Comparison of ENCODE assay signal across 30 cellular contexts in genomic region chr11:119734788-119735187, GRCh38. TPM values are rescaled to one million over a fixed set of nuclear protein-coding genes. Genes with fewer than 3 reads are reported as not detected.
DNase-seq lines count a peak whose midpoint lies in the region; ATAC-seq, FAIRE-seq and TF ChIP-seq lines count a peak whose summit lies in the region.
"Had no signal": no experiment of that assay in that cellular context is flagged by ENCODE, and none has a peak within 500 bp of the region (broad histone marks: within the 10 kb centered on the region; RNA-seq: fewer than 3 reads in every experiment).

No MANE protein-coding gene starts in this region.

- peak; percentile 59 for DNase-seq in DMS53 (lab: John Stamatoyannopoulos, UW)
- peak; percentile 63 for DNase-seq in LHCN-M2 (ENCODE audit: low read depth)
- DNase-seq in NCI-H774 (lab: John Stamatoyannopoulos, UW), result peak; percentile 64
- DNase-seq in endothelial cell of umbilical vein (ENCODE audit: low read depth, low spot score), result peak; percentile 30
- no peak for DNase-seq in EL
- DNase-seq in nucleus accumbens (lab: John Stamatoyannopoulos, UW), result no peak
- DNase-seq: activated CD4-positive, alpha-beta T cell treated with anti-CD3 and anti-CD28 coated beads for 48 hours; activated naive CD4-positive, alpha-beta T cell treated with anti-CD3 and anti-CD28 coated beads, Interleukin-2, amount 10 ng/mL, durations not matched to agents 7 days and 5 days; adrenal gland; BE2C; foreskin fibroblast; naive B cell; NCI-H2171; NCI-H526 treated with DMSO at 0.1 percent for 48 hours; stimulated activated CD4-positive, alpha-beta T cell treated with anti-CD3 and anti-CD28 coated beads, Interleukin-15, amount 100 ng/mL, for 24 hours; stimulated activated CD4-positive, alpha-beta T cell treated with anti-CD3 and anti-CD28 coated beads, Interleukin-4, amount 100 ng/mL, for 4 hours; T1000; tibial artery; WERI-Rb-1 had no signal

- no peaks in the 10 kb centered on the region for H3K79me2 ChIP-seq in endothelial cell of umbilical vein (ENCODE audit: control insufficient read depth, insufficient read depth, low read length)

- H3K36me3 ChIP-seq in endothelial cell of umbilical vein (ENCODE audit: control insufficient read depth in 2 of 2, extremely low read depth in 1 of 2, insufficient read depth in 2 of 2, low read length in 2 of 2), result no peaks in the 10 kb centered on the region
- H3K36me3 ChIP-seq: adrenal gland, BE2C, esophagus muscularis mucosa, heart left ventricle, neutrophil, prostate gland, tibial artery, vagina, WERI-Rb-1 had no signal

- BruUV-seq in endothelial cell of umbilical vein (replicated peaks; lab: Mats Ljungman, UMichigan), result no TSS peak

- no peak for TF ChIP-seq POLR2A in endothelial cell of umbilical vein (IDR thresholded peaks at IDR 0.05; ENCODE audit: low read depth, low read length)

- no peak overlapping the region for H3K4me3 ChIP-seq in endothelial cell of umbilical vein (replicated peaks in 1 of 3; ENCODE audit: insufficient read depth in 1 of 3, low read depth in 1 of 3, low read length in 3 of 3)
- H3K4me3 ChIP-seq: adrenal gland, esophagus muscularis mucosa, GM12878, heart left ventricle, K562, prostate gland, tibial artery, vagina had no signal

- H3K4me2 ChIP-seq in endothelial cell of umbilical vein (ENCODE audit: insufficient read depth, low read length), result no peak overlapping the region

- no peak for TF ChIP-seq CTCF in endothelial cell of umbilical vein (IDR thresholded peaks at IDR 0.05; ENCODE audit: extremely low read depth in 1 of 2, insufficient read depth in 1 of 2, low read depth in 1 of 2, low read length in 2 of 2)

- H3K9ac ChIP-seq in endothelial cell of umbilical vein (replicated peaks; ENCODE audit: extremely low read depth, insufficient read depth, low read length), result no peak overlapping the region

- dilution Hi-C loops in endothelial cell of umbilical vein (cut with MboI; ENCODE audit: extremely low pct_ligation_motif_present, low sequenced_read_pairs), result no loop called here

- FAIRE-seq in endothelial cell of umbilical vein (lab: Jason Lieb, UNC), result peak; percentile 24
- FAIRE-seq: GM12878, HTR-8/SVneo, K562, keratinocyte had no signal

- H2AFZ ChIP-seq in endothelial cell of umbilical vein (ENCODE audit: low read depth, low read length), result no peak overlapping the region

- H3K4me1 ChIP-seq in endothelial cell of umbilical vein (ENCODE audit: control insufficient read depth, extremely low read depth, insufficient read depth, low read length), result peaks cover 7% of the 10 kb centered on the region
- H3K4me1 ChIP-seq: prostate gland had no signal

- H4K20me1 ChIP-seq in endothelial cell of umbilical vein (replicated peaks; ENCODE audit: control insufficient read depth, extremely low read depth, insufficient read depth, low read length), result no peaks in the 10 kb centered on the region

- intact Hi-C loops in endothelial cell of umbilical vein (cut with micrococcal nuclease), result no loop called here

- no peak for ATAC-seq in HG03354 (IDR thresholded peaks at IDR 0.05; ENCODE audit: poor library complexity, severe bottlenecking, unreplicated experiment)
- ATAC-seq: activated T-helper 17 cell treated with anti-CD3 and anti-CD28 coated beads, Interleukin-2, amount 50 U/mL, for 72 hours; GM12878; heart left ventricle; K562 had no signal

- POLR2A ChIA-PET in endothelial cell of umbilical vein (lab: Charles Lee), result no interaction called here

- H3K9me3 ChIP-seq in endothelial cell of umbilical vein (replicated peaks; ENCODE audit: control insufficient read depth, insufficient read depth, low read length), result no peaks in the 10 kb centered on the region
- H3K9me3 ChIP-seq: adrenal gland, BE2C, esophagus muscularis mucosa, neutrophil, prostate gland, tibial artery, vagina had no signal

- CTCF ChIA-PET in endothelial cell of umbilical vein (lab: Charles Lee), result no interaction called here

- H3K27ac ChIP-seq in endothelial cell of umbilical vein (ENCODE audit: insufficient read depth, low read depth, low read length), result no peak overlapping the region
- H3K27ac ChIP-seq: adrenal gland, esophagus muscularis mucosa, heart left ventricle, neutrophil, prostate gland, tibial artery, vagina, WERI-Rb-1 had no signal

- peaks cover 2 to 4% of the 10 kb centered on the region in 2 experiments for H3K27me3 ChIP-seq in endothelial cell of umbilical vein (ENCODE audit: control insufficient read depth in 2 of 2, insufficient read depth in 2 of 2, low read length in 2 of 2)
- H3K27me3 ChIP-seq: BE2C, vagina had no signal

- no peaks in the 10 kb centered on the region for H3K9me1 ChIP-seq in endothelial cell of umbilical vein (replicated peaks; ENCODE audit: control insufficient read depth, extremely low read depth, insufficient read depth, low read length)

TF ChIP-seq in endothelial cell of umbilical vein, 7 proteins besides CTCF, POLR2A, EP300 and RAD21:
- no peak for TF ChIP-seq GATA2 (IDR thresholded peaks at IDR 0.05; ENCODE audit: insufficient read depth, insufficient read length, low read depth, low read length)
- TF ChIP-seq EZH2 (IDR thresholded peaks at IDR 0.05; ENCODE audit: borderline replicate concordance, low read depth, low read length, severe bottlenecking), result no peak
- no peak for TF ChIP-seq MAX (IDR thresholded peaks at IDR 0.05; ENCODE audit: insufficient read depth, insufficient read length)
- TF ChIP-seq FOS (IDR thresholded peaks at IDR 0.05; ENCODE audit: borderline replicate concordance, insufficient read depth, low read length), result no peak
- no peak for TF ChIP-seq POLR2AphosphoS5 (IDR thresholded peaks at IDR 0.05; ENCODE audit: insufficient read depth, low read depth, low read length)
- TF ChIP-seq MYC (IDR thresholded peaks at IDR 0.05; ENCODE audit: low read depth, low read length), result no peak
- TF ChIP-seq JUN (IDR thresholded peaks at IDR 0.05; ENCODE audit: borderline replicate concordance, insufficient read depth, insufficient read length, low read depth), result no peak

RNA-seq across cellular contexts. Expression of gene NECTIN1, which starts 5.8 kb away (rescaled TPM):
- 3.3 and 3.8 TPM in 2 replicates for total RNA-seq in LHCN-M2 (2014; rRNA removed)
- 5.0 TPM for polyA plus RNA-seq in LHCN-M2 (2012)
- total RNA-seq in endothelial cell of umbilical vein, result 23.6 and 23.9 TPM in 2 replicates
- 8.4 and 10.8 TPM in 2 replicates for polyA plus RNA-seq in endothelial cell of umbilical vein
- 12.1 and 15.3 TPM in 2 replicates for polyA plus RNA-seq in endothelial cell of umbilical vein (2011; cell fraction: cytosol; rRNA removed)
- 11.0 and 11.5 TPM in 2 replicates for polyA plus RNA-seq in endothelial cell of umbilical vein (2011; cell fraction: nucleus; rRNA removed)
- polyA plus RNA-seq in endothelial cell of umbilical vein (2012), result 14.8 and 20.1 TPM in 2 replicates
- 16.2 and 17.1 TPM in 2 replicates for polyA minus RNA-seq in endothelial cell of umbilical vein
- 4.3 TPM for polyA minus RNA-seq in endothelial cell of umbilical vein (2011; cell fraction: cytosol; rRNA and poly(A)+ RNA removed)
- 6.3 and 7.4 TPM in 2 replicates for polyA minus RNA-seq in endothelial cell of umbilical vein (2011; cell fraction: nucleus; rRNA and poly(A)+ RNA removed)

Comparison
In these comparisons a context has a peak if more than half of its experiments do, and no peak if none do; other contexts are left out.
1. DNase-seq: peak in DMS53 (single experiment), LHCN-M2 (single experiment), NCI-H774 (single experiment) and endothelial cell of umbilical vein (single experiment); none in EL (single experiment) and nucleus accumbens (0 of 56).